1 cellular context compared by ENCODE assay signal in genomic region chr15:43574607-43575006, GRCh38. TPM values are rescaled to one million over a fixed set of nuclear protein-coding genes. Genes with fewer than 3 reads are reported as not detected.
"Had no signal": no experiment of that assay in that cellular context is flagged by ENCODE, and none has a peak within 500 bp of the region (broad histone marks: within the 10 kb centered on the region; RNA-seq: fewer than 3 reads in every experiment).

No MANE protein-coding gene starts in this region.

RNA-seq across cellular contexts. Expression of gene STRC, which starts 44.0 kb away (rescaled TPM):
- total RNA-seq: G401 had no signal
